ENCODE assay signal across 8 cellular contexts in the genomic region with DNA sequence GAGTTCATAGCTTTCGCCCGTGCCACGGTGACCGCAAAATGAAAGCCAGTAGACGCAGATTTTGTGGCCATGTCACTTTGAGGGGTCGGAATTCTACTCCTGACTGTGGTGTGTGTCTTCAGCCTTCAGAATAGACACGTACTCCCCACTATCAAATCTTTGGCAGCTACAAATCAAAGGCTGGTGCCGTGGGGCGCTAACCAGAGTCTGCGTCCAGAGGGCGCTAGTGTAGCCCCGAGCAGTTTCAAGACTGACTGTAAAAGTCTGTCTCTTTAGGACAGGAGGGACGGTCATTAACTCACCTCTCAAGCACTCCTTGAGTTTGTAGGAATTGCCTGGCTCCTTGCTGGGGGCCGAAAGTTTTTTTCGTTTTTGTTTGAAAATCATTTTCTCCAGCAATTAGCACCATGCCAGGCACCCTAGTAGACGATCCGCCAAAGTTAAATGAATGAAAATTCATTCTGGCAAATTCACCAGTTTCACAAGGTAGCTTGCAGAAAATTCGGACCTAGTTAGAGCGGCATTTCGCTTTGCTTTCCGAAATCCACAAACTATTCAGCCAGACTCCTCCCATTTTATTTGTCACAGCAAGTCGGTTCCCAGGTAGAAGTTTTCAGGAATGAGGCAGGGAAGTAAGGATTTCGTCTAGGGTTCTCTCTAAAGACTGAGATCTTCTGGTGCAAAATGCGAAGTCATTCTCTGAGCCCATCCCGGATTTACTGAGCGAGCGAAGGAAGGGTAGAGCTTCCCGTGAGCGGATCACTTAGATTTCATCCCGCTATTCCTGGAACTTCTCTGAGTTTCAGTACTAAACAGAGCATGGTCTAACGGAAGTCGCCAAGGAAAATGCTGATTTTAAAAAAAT. TPM values are rescaled to one million over a fixed set of nuclear protein-coding genes. Genes with fewer than 3 reads are reported as not detected.
A peak's percentile ranks its signal among the peaks of the same experiment; 100 is the strongest.
DNase-seq lines count a peak whose midpoint lies in the region; ATAC-seq and TF ChIP-seq lines count a peak whose summit lies in the region.

No MANE protein-coding gene starts in this region.

- intact Hi-C loops in dorsolateral prefrontal cortex (cut with DNase I) = loop anchor here in 1 of 2 donors (10.0 kb wide), 1 partner anchor 60 kb away; no protein-coding TSS in a partner anchor

- H2BK5ac ChIP-seq in mesendoderm (ENCODE audit: low read length) = no peak overlapping the region

- no CpG with 5 or more reads among the region's 32 CpGs for WGBS in mesendoderm (ENCODE audit: extremely low coverage, insufficient coverage, low lambda C conversion rate)

- no peak overlapping the region for H4K5ac ChIP-seq in mesendoderm (ENCODE audit: low read length)

- H3K18ac ChIP-seq in mesendoderm (ENCODE audit: low read length) = no peak overlapping the region

- ATAC-seq in GM18870 (IDR thresholded peaks at IDR 0.05; ENCODE audit: unreplicated experiment) = peak; percentile 52

- no peak overlapping the region for H2BK120ac ChIP-seq in mesendoderm (ENCODE audit: low read depth, low read length)

- no peak overlapping the region for H2AK5ac ChIP-seq in mesendoderm (ENCODE audit: low read length)

- DNase-seq in HuH-7 (ENCODE audit: low spot score) (peak; percentile 65), dorsolateral prefrontal cortex (no peak), mesendoderm (peak; percentile 92), NCI-H1092 (lab: John Stamatoyannopoulos, UW) (no peak), NCI-H1694 (lab: John Stamatoyannopoulos, UW) (no peak)
- DNase-seq in activated CD4-positive, alpha-beta T cell treated with anti-CD3 and anti-CD28 coated beads for 24 hours (ENCODE audit: low read depth in 2 of 2) = peak; percentile 40 to 55
- DNase-seq in stimulated activated naive CD4-positive, alpha-beta T cell (lab: John Stamatoyannopoulos, UW) = peak in 4 of 6 experiments; percentile 29 to 63 (median 41)

- H3K4ac ChIP-seq in mesendoderm (ENCODE audit: low read depth, low read length) = no peak overlapping the region

- H3K4me1 ChIP-seq in mesendoderm (ENCODE audit: control insufficient read depth, low read depth, low read length) = peaks cover 6% of the 10 kb centered on the region

- H3K23ac ChIP-seq in mesendoderm (ENCODE audit: low read length) = no peak overlapping the region

- H2BK15ac ChIP-seq in mesendoderm (replicated peaks; ENCODE audit: low read depth) = no peak overlapping the region

- no peaks in the 10 kb centered on the region for H3K79me2 ChIP-seq in mesendoderm (ENCODE audit: control insufficient read depth, insufficient read depth, low read length)

- H3K79me1 ChIP-seq in mesendoderm (ENCODE audit: low read length) = no peaks in the 10 kb centered on the region

- H3K27ac ChIP-seq in dorsolateral prefrontal cortex (no peak overlapping the region), mesendoderm (ENCODE audit: low read depth, low read length) (no peak overlapping the region)

- H3K36me3 ChIP-seq in mesendoderm (ENCODE audit: control insufficient read depth, insufficient read depth, low read length) = no peaks in the 10 kb centered on the region

- peak overlapping the region in 55 of 59 donors; percentile 7 to 67 (median 39) for H3K4me3 ChIP-seq in dorsolateral prefrontal cortex
- peak overlapping the region; percentile 17 for H3K4me3 ChIP-seq in mesendoderm (ENCODE audit: low read length)

- H3K27me3 ChIP-seq in dorsolateral prefrontal cortex = peaks cover 12 to 100% (median 86%) of the 10 kb centered on the region in 45 donors
- peaks cover 30% of the 10 kb centered on the region for H3K27me3 ChIP-seq in mesendoderm (ENCODE audit: insufficient read depth, low read length, poor library complexity)

- peak overlapping the region; percentile 48 for H3K9ac ChIP-seq in mesendoderm (ENCODE audit: low read length)

- peak overlapping the region; percentile 26 for H3K56ac ChIP-seq in mesendoderm (ENCODE audit: low read length)

- TF ChIP-seq CTCF in dorsolateral prefrontal cortex (IDR thresholded peaks at IDR 0.05 in 54 of 56, conservative IDR thresholded peaks at IDR 0.05 in 2 of 56; ENCODE audit: low read depth in 1 of 56, partially characterized antibody in 56 of 56) = peak in 47 of 56 donors; percentile 8 to 57 (median 40)

- no peak overlapping the region for H4K8ac ChIP-seq in mesendoderm (ENCODE audit: low read depth, low read length)

- peak overlapping the region; percentile 69 for H3K4me2 ChIP-seq in mesendoderm (ENCODE audit: low read length)

RNA-seq across cellular contexts. Expression of gene CALCA, which starts 2.8 kb away (rescaled TPM):
- total RNA-seq in dorsolateral prefrontal cortex = 1 to 10 TPM in 2 of 120 experiments, under 1 TPM in 2, not detected in 116; 0.56 to 1.4 (median 0.89) TPM
- polyA plus RNA-seq in mesendoderm (2013, experiment 1 of 2) = 2.4 TPM
- polyA plus RNA-seq in mesendoderm (2013, experiment 2 of 2) = 2.4 TPM

Comparison
In these comparisons a context has a peak if more than half of its experiments do, and no peak if none do; other contexts are left out.
1. DNase-seq: peak in HuH-7 (single experiment), activated CD4-positive, alpha-beta T cell treated with anti-CD3 and anti-CD28 coated beads for 24 hours (2 of 2), mesendoderm (single experiment) and stimulated activated naive CD4-positive, alpha-beta T cell (4 of 6); none in dorsolateral prefrontal cortex (0 of 10), NCI-H1092 (single experiment) and NCI-H1694 (single experiment).